ENCODE assay signal across 1 cellular context in the genomic region with DNA sequence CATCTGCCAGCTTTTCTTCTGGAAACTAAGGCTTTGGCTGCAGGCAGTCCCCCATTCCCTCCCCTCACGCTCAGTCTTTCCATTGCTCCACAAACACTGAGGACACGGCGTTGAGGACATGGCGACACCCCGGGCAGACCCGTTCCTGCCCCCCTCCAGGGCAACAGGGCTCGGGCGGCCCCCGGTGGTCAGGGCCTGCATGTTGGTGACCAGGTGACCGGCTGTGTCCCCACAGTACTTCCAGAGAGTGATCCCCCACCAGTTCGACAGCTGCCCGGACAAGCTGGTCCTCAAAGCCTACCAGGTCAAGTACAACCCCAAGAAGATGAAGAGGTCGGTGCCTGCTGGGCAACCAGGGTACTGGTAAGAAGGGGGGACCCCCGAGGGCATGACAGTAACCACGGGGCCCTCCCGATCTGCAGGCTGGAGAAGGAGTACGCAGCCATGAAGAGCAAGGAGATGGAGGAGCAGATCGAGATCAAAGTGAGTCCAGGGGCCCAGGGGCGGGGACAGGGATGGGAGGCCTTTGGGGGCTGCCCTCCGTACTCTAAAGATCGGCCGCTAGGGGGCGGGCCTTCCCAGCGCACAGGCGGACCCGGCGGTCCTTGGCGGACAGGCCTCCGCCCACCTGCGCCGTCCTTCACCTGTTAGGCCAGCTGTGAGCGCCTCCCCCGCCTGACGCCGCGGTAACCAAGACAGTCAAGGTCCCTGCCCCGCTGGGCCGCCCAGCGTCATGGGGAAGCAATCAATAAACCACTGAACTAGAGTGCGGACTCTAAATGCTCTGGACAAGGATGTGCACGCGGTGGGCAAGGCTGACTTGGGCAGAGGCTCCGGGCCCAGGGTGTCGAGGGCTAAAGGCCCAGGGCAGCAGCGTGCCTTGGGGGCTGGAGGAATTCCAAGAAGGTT.
TF ChIP-seq lines count a peak whose summit lies in the region.

No MANE protein-coding gene starts in this region.

TF ChIP-seq in GM12878, 131 proteins besides CTCF, POLR2A, EP300 and RAD21:
- TF ChIP-seq, protein P1, sequence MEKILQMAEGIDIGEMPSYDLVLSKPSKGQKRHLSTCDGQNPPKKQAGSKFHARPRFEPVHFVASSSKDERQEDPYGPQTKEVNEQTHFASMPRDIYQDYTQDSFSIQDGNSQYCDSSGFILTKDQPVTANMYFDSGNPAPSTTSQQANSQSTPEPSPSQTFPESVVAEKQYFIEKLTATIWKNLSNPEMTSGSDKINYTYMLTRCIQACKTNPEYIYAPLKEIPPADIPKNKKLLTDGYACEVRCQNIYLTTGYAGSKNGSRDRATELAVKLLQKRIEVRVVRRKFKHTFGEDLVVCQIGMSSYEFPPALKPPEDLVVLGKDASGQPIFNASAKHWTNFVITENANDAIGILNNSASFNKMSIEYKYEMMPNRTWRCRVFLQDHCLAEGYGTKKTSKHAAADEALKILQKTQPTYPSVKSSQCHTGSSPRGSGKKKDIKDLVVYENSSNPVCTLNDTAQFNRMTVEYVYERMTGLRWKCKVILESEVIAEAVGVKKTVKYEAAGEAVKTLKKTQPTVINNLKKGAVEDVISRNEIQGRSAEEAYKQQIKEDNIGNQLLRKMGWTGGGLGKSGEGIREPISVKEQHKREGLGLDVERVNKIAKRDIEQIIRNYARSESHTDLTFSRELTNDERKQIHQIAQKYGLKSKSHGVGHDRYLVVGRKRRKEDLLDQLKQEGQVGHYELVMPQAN (conservative IDR thresholded peaks at IDR 0.05) = no peak
- TF ChIP-seq, protein P2, sequence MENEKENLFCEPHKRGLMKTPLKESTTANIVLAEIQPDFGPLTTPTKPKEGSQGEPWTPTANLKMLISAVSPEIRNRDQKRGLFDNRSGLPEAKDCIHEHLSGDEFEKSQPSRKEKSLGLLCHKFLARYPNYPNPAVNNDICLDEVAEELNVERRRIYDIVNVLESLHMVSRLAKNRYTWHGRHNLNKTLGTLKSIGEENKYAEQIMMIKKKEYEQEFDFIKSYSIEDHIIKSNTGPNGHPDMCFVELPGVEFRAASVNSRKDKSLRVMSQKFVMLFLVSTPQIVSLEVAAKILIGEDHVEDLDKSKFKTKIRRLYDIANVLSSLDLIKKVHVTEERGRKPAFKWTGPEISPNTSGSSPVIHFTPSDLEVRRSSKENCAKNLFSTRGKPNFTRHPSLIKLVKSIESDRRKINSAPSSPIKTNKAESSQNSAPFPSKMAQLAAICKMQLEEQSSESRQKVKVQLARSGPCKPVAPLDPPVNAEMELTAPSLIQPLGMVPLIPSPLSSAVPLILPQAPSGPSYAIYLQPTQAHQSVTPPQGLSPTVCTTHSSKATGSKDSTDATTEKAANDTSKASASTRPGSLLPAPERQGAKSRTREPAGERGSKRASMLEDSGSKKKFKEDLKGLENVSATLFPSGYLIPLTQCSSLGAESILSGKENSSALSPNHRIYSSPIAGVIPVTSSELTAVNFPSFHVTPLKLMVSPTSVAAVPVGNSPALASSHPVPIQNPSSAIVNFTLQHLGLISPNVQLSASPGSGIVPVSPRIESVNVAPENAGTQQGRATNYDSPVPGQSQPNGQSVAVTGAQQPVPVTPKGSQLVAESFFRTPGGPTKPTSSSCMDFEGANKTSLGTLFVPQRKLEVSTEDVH (IDR thresholded peaks at IDR 0.05; ENCODE audit: low read depth, partially characterized antibody) = no peak
- no peak for TF ChIP-seq ZSCAN29 (IDR thresholded peaks at IDR 0.05)
- TF ChIP-seq JUND (IDR thresholded peaks at IDR 0.05; ENCODE audit: low read depth, low read length) = no peak
- TF ChIP-seq YY1 (IDR thresholded peaks at IDR 0.05; ENCODE audit: low read depth, low read length) = 0 out of 2 replicates have a peak, but pooled peaks have one; percentile 45
- 0 out of 2 replicates have a peak, but pooled peaks have one; percentile 14 for TF ChIP-seq RFX5 (IDR thresholded peaks at IDR 0.05; ENCODE audit: low read depth, low read length)
- no peak for TF ChIP-seq NFXL1 (IDR thresholded peaks at IDR 0.05; ENCODE audit: borderline replicate concordance)
- TF ChIP-seq TCF3 (IDR thresholded peaks at IDR 0.05; ENCODE audit: borderline replicate concordance, insufficient read depth, low read depth, low read length) = peak; percentile 64; the same call in 1 of the 2 replicates
- TF ChIP-seq ZNF622 (IDR thresholded peaks at IDR 0.05) = no peak
- no peak for TF ChIP-seq CREM (IDR thresholded peaks at IDR 0.05; ENCODE audit: low read depth)
- TF ChIP-seq TCF12 (IDR thresholded peaks at IDR 0.05; ENCODE audit: low read depth, low read length) = peak; percentile 88
- TF ChIP-seq CREB1 (IDR thresholded peaks at IDR 0.05; ENCODE audit: low read depth) = peak; percentile 24; the same call in 1 of the 2 replicates
- TF ChIP-seq GATAD2B (conservative IDR thresholded peaks at IDR 0.05; ENCODE audit: low read depth) = 0 out of 2 replicates have a peak, but pooled peaks have one; percentile 40
- 0 out of 2 replicates have a peak, but pooled peaks have one; percentile 25 for TF ChIP-seq NR2F1 (conservative IDR thresholded peaks at IDR 0.05)
- TF ChIP-seq MTA2 (IDR thresholded peaks at IDR 0.05; ENCODE audit: low read depth) = no peak
- TF ChIP-seq EGR1 (IDR thresholded peaks at IDR 0.05; ENCODE audit: borderline replicate concordance in 1 of 2, low read depth in 2 of 2, low read length in 2 of 2) = peak in 1 of 2 experiments; percentile 88; a peak in 2 of 3 replicates
- TF ChIP-seq SMC3 (IDR thresholded peaks at IDR 0.05; ENCODE audit: borderline replicate concordance, low read length) = peak; percentile 46; the same call in 1 of the 2 replicates
- 0 out of 2 replicates have a peak, but pooled peaks have one; percentile 39 for TF ChIP-seq TARDBP (IDR thresholded peaks at IDR 0.05; ENCODE audit: borderline replicate concordance)
- TF ChIP-seq, protein P3, sequence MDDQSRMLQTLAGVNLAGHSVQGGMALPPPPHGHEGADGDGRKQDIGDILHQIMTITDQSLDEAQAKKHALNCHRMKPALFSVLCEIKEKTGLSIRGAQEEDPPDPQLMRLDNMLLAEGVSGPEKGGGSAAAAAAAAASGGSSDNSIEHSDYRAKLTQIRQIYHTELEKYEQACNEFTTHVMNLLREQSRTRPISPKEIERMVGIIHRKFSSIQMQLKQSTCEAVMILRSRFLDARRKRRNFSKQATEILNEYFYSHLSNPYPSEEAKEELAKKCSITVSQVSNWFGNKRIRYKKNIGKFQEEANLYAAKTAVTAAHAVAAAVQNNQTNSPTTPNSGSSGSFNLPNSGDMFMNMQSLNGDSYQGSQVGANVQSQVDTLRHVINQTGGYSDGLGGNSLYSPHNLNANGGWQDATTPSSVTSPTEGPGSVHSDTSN (IDR thresholded peaks at IDR 0.05; ENCODE audit: insufficient replicate concordance, low read depth, low read length) = peak; percentile 9
- TF ChIP-seq YBX1 (IDR thresholded peaks at IDR 0.05) = no peak
- no peak for TF ChIP-seq RAD51 (IDR thresholded peaks at IDR 0.05)
- no peak for TF ChIP-seq CHD2 (IDR thresholded peaks at IDR 0.05; ENCODE audit: borderline replicate concordance, low read depth, low read length)
- no peak for TF ChIP-seq ZNF384 (IDR thresholded peaks at IDR 0.05; ENCODE audit: borderline replicate concordance, low read depth, low read length)
- TF ChIP-seq, protein P4, sequence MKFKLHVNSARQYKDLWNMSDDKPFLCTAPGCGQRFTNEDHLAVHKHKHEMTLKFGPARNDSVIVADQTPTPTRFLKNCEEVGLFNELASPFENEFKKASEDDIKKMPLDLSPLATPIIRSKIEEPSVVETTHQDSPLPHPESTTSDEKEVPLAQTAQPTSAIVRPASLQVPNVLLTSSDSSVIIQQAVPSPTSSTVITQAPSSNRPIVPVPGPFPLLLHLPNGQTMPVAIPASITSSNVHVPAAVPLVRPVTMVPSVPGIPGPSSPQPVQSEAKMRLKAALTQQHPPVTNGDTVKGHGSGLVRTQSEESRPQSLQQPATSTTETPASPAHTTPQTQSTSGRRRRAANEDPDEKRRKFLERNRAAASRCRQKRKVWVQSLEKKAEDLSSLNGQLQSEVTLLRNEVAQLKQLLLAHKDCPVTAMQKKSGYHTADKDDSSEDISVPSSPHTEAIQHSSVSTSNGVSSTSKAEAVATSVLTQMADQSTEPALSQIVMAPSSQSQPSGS (IDR thresholded peaks at IDR 0.05; ENCODE audit: low read length) = no peak
TF ChIP-seq in GM12878: peak in this region for 11.
